8 cellular contexts compared by ENCODE assay signal in genomic region chr17:7436556-7437368, GRCh38. TPM values are rescaled to one million over a fixed set of nuclear protein-coding genes. Genes with fewer than 3 reads are reported as not detected.
DNase-seq lines count a peak whose midpoint lies in the region; ATAC-seq and TF ChIP-seq lines count a peak whose summit lies in the region.

No MANE protein-coding gene starts in this region.

- peaks cover 23% of the 10 kb centered on the region for H3K27me3 Mint-ChIP-seq in activated CD4-positive, alpha-beta T cell treated with anti-CD3 and anti-CD28 coated beads, Interleukin-2, amount 10 ng/mL, durations not matched to agents 7 days and 5 days
- H3K27me3 Mint-ChIP-seq in dendritic cell treated with granulocyte-macrophage colony-stimulating factor and Interleukin-4, amounts not matched to agents 40 ng/mL and 50 ng/mL, for 4 days: peaks cover 38% of the 10 kb centered on the region

- CTCF ChIA-PET in activated CD4-positive, alpha-beta T cell treated with anti-CD3 and anti-CD28 coated beads, Interleukin-2, amount 10 ng/mL, durations not matched to agents 7 days and 5 days (lab: Charles Lee): interaction anchor here (0.6 to 4.2 kb wide), 51 partner anchors 8 to 198 kb away, joined by 3 to 45 read pairs (median 4); partner anchors contain the start of genes ACAP1, CD68, CHRNB1 and FXR2

- no peaks in the 10 kb centered on the region for H3K9me3 Mint-ChIP-seq in activated CD4-positive, alpha-beta T cell treated with anti-CD3 and anti-CD28 coated beads, Interleukin-2, amount 10 ng/mL, durations not matched to agents 7 days and 5 days
- H3K9me3 Mint-ChIP-seq in dendritic cell treated with granulocyte-macrophage colony-stimulating factor and Interleukin-4, amounts not matched to agents 40 ng/mL and 50 ng/mL, for 4 days: no peaks in the 10 kb centered on the region

- peaks cover 43% of the 10 kb centered on the region for H3K4me1 Mint-ChIP-seq in activated CD4-positive, alpha-beta T cell treated with anti-CD3 and anti-CD28 coated beads, Interleukin-2, amount 10 ng/mL, durations not matched to agents 7 days and 5 days
- peaks cover 46% of the 10 kb centered on the region for H3K4me1 Mint-ChIP-seq in dendritic cell treated with granulocyte-macrophage colony-stimulating factor and Interleukin-4, amounts not matched to agents 40 ng/mL and 50 ng/mL, for 4 days (ENCODE audit: low read depth)

- DNase-seq in AG10803 (ENCODE audit: low read depth) (peak; percentile 67), NCI-H460 (ENCODE audit: extremely low read depth, low read depth) (peak; percentile 83), left lobe of liver (ENCODE audit: low spot score) (peak; percentile 89)
- peak; percentile 81 for DNase-seq in activated CD4-positive, alpha-beta T cell treated with anti-CD3 and anti-CD28 coated beads, Interleukin-2, amount 10 ng/mL, durations not matched to agents 7 days and 5 days
- DNase-seq in stimulated activated CD4-positive, alpha-beta T cell treated with anti-CD3 and anti-CD28 coated beads, Interleukin-1b, Interleukin-23, amount 100 ng/mL, for 48 hours: peak; percentile 83

- TF ChIP-seq CTCF in AG10803 (conservative IDR thresholded peaks at IDR 0.05; ENCODE audit: low read length): peak; percentile 39

- H3K36me3 Mint-ChIP-seq in activated CD4-positive, alpha-beta T cell treated with anti-CD3 and anti-CD28 coated beads, Interleukin-2, amount 10 ng/mL, durations not matched to agents 7 days and 5 days (ENCODE audit: low read depth): peaks cover 24% of the 10 kb centered on the region
- H3K36me3 Mint-ChIP-seq in dendritic cell treated with granulocyte-macrophage colony-stimulating factor and Interleukin-4, amounts not matched to agents 40 ng/mL and 50 ng/mL, for 4 days (ENCODE audit: low read depth): peaks cover 25% of the 10 kb centered on the region

- POLR2A ChIA-PET in activated CD4-positive, alpha-beta T cell treated with anti-CD3 and anti-CD28 coated beads, Interleukin-2, amount 10 ng/mL, durations not matched to agents 7 days and 5 days (lab: Charles Lee): interaction anchor here (0.7 to 1.6 kb wide), 3 partner anchors 15 to 126 kb away, joined by 3 to 4 read pairs (median 3); partner anchors contain the start of gene POLR2A

- H3K4me3 ChIP-seq in AG10803 (ENCODE audit: low read length): peak overlapping the region; percentile 44

- ATAC-seq in GM21737 (IDR thresholded peaks at IDR 0.05; ENCODE audit: unreplicated experiment): peak; percentile 31
- peak; percentile 81 for ATAC-seq in left lobe of liver
- no peak for ATAC-seq in GM21390 (IDR thresholded peaks at IDR 0.05; ENCODE audit: unreplicated experiment)

- peak overlapping the region; percentile 87 for H3K4me3 Mint-ChIP-seq in activated CD4-positive, alpha-beta T cell treated with anti-CD3 and anti-CD28 coated beads, Interleukin-2, amount 10 ng/mL, durations not matched to agents 7 days and 5 days
- peak overlapping the region; percentile 86 for H3K4me3 Mint-ChIP-seq in dendritic cell treated with granulocyte-macrophage colony-stimulating factor and Interleukin-4, amounts not matched to agents 40 ng/mL and 50 ng/mL, for 4 days

- peak overlapping the region; percentile 97 for H3K27ac Mint-ChIP-seq in activated CD4-positive, alpha-beta T cell treated with anti-CD3 and anti-CD28 coated beads, Interleukin-2, amount 10 ng/mL, durations not matched to agents 7 days and 5 days
- peak overlapping the region; percentile 90 for H3K27ac Mint-ChIP-seq in dendritic cell treated with granulocyte-macrophage colony-stimulating factor and Interleukin-4, amounts not matched to agents 40 ng/mL and 50 ng/mL, for 4 days

- intact Hi-C loops in dendritic cell treated with granulocyte-macrophage colony-stimulating factor and Interleukin-4, amounts not matched to agents 40 ng/mL and 50 ng/mL, for 4 days (cut with micrococcal nuclease): loop anchor here (2.0 to 5.0 kb wide), 2 partner anchors 84 to 124 kb away; partner anchors contain the start of genes KCTD11 and SENP3

RNA-seq across cellular contexts. Expression of gene TMEM102, which starts 1.5 kb away (rescaled TPM):
- 6.3 and 7.9 TPM in 2 replicates for total RNA-seq in NCI-H460 (2014; rRNA removed; shearing (Covaris generic))
- 10.7 and 11.9 TPM in 2 replicates for polyA plus RNA-seq in NCI-H460 (2014; cell fraction: nucleus; rRNA removed)
- total RNA-seq in activated CD4-positive, alpha-beta T cell treated with anti-CD3 and anti-CD28 coated beads, Interleukin-2, amount 10 ng/mL, durations not matched to agents 7 days and 5 days: 10 to 100 TPM; 16.7 to 18.1 TPM
- 4.0 TPM for total RNA-seq in left lobe of liver

RNA-seq across cellular contexts. Expression of gene FGF11, which starts 2.5 kb away (rescaled TPM):
- total RNA-seq in NCI-H460 (2014; rRNA removed; shearing (Covaris generic)): 1.2 TPM in 2 replicates
- polyA plus RNA-seq in NCI-H460 (2014; cell fraction: nucleus; rRNA removed): 0.39 TPM in 1 of 2 replicates, not detected in the other
- total RNA-seq in activated CD4-positive, alpha-beta T cell treated with anti-CD3 and anti-CD28 coated beads, Interleukin-2, amount 10 ng/mL, durations not matched to agents 7 days and 5 days: 1 to 10 TPM; 6.8 to 9.4 TPM
- total RNA-seq in left lobe of liver: 0.86 TPM

RNA-seq across cellular contexts. Expression of gene CHRNB1, which starts 8.1 kb away (rescaled TPM):
- 3.6 and 3.8 TPM in 2 replicates for total RNA-seq in NCI-H460 (2014; rRNA removed; shearing (Covaris generic))
- 0.33 and 2.1 TPM in 2 replicates for polyA plus RNA-seq in NCI-H460 (2014; cell fraction: nucleus; rRNA removed)
- 10 to 100 TPM; 18.8 to 19.2 TPM for total RNA-seq in activated CD4-positive, alpha-beta T cell treated with anti-CD3 and anti-CD28 coated beads, Interleukin-2, amount 10 ng/mL, durations not matched to agents 7 days and 5 days
- 10.9 TPM for total RNA-seq in left lobe of liver

RNA-seq across cellular contexts. Expression of gene SPEM3, which starts 8.1 kb away (rescaled TPM):
- total RNA-seq in NCI-H460 (2014; rRNA removed; shearing (Covaris generic)): not detected in 2 replicates
- not detected in 2 replicates for polyA plus RNA-seq in NCI-H460 (2014; cell fraction: nucleus; rRNA removed)
- total RNA-seq in activated CD4-positive, alpha-beta T cell treated with anti-CD3 and anti-CD28 coated beads, Interleukin-2, amount 10 ng/mL, durations not matched to agents 7 days and 5 days: not detected
- total RNA-seq in left lobe of liver: not detected

RNA-seq across cellular contexts. Expression of gene SPEM2, which starts 11.3 kb away (rescaled TPM):
- not detected in 2 replicates for total RNA-seq in NCI-H460 (2014; rRNA removed; shearing (Covaris generic))
- polyA plus RNA-seq in NCI-H460 (2014; cell fraction: nucleus; rRNA removed): not detected in 2 replicates
- total RNA-seq in activated CD4-positive, alpha-beta T cell treated with anti-CD3 and anti-CD28 coated beads, Interleukin-2, amount 10 ng/mL, durations not matched to agents 7 days and 5 days: not detected
- total RNA-seq in left lobe of liver: not detected
